Comparison of ENCODE assay signal across 8 cellular contexts in genomic region chr17:82050152-82050760, GRCh38. TPM values are rescaled to one million over a fixed set of nuclear protein-coding genes. Genes with fewer than 3 reads are reported as not detected.
DNase-seq lines count a peak whose midpoint lies in the region; ATAC-seq lines count a peak whose summit lies in the region.

No MANE protein-coding gene starts in this region.

- H3K4me3 Mint-ChIP-seq in activated naive CD8-positive, alpha-beta T cell treated with anti-CD3 and anti-CD28 coated beads for 36 hours, result peak overlapping the region; percentile 82
- H3K4me3 Mint-ChIP-seq in stimulated activated effector memory CD8-positive, alpha-beta T cell treated with anti-CD3 and anti-CD28 coated beads, Interleukin-12 subunit alpha, Interleukin-12 subunit beta, amount 100 ng/mL, for 72 hours, result peak overlapping the region; percentile 83

- peak overlapping the region; percentile 41 for H3K9ac ChIP-seq in HUES6 (ENCODE audit: low read length)
- H3K9ac ChIP-seq in iPS-20b (ENCODE audit: low read depth, low read length), result peak overlapping the region; percentile 37; the same call in 1 of the 2 replicates

- no peaks in the 10 kb centered on the region for H3K9me3 Mint-ChIP-seq in activated naive CD8-positive, alpha-beta T cell treated with anti-CD3 and anti-CD28 coated beads for 36 hours
- H3K9me3 Mint-ChIP-seq in stimulated activated effector memory CD8-positive, alpha-beta T cell treated with anti-CD3 and anti-CD28 coated beads, Interleukin-12 subunit alpha, Interleukin-12 subunit beta, amount 100 ng/mL, for 72 hours, result no peaks in the 10 kb centered on the region

- H3K9me3 ChIP-seq in HUES6 (ENCODE audit: control insufficient read depth, insufficient read depth, low read depth, low read length), result no peaks in the 10 kb centered on the region
- H3K9me3 ChIP-seq in iPS-20b (ENCODE audit: insufficient read depth, low read depth, low read length), result no peaks in the 10 kb centered on the region

- no peak overlapping the region for H3K27ac ChIP-seq in HUES6 (ENCODE audit: low read depth, low read length)
- H3K27ac ChIP-seq in iPS-20b (ENCODE audit: low read length), result no peak overlapping the region

- H3K4me1 ChIP-seq in HUES6 (ENCODE audit: control insufficient read depth, insufficient read depth, low read length) (peaks cover 9% of the 10 kb centered on the region), iPS-20b (ENCODE audit: insufficient read depth, low read length) (no peaks in the 10 kb centered on the region)

- DNase-seq in activated naive CD8-positive, alpha-beta T cell treated with anti-CD3 and anti-CD28 coated beads for 36 hours, result no peak
- no peak for DNase-seq in stimulated activated effector memory CD8-positive, alpha-beta T cell treated with anti-CD3 and anti-CD28 coated beads, Interleukin-12 subunit alpha, Interleukin-12 subunit beta, amount 100 ng/mL, for 72 hours (ENCODE audit: low spot score in 2 of 2)
- DNase-seq in effector CD8-positive, alpha-beta T cell (lab: John Stamatoyannopoulos, UW), result no peak
- DNase-seq in DMS114 treated with DMSO at 0.1 percent for 48 hours (lab: John Stamatoyannopoulos, UW; ENCODE audit: unreplicated experiment), result no peak

- H3K27me3 Mint-ChIP-seq in activated naive CD8-positive, alpha-beta T cell treated with anti-CD3 and anti-CD28 coated beads for 36 hours, result no peaks in the 10 kb centered on the region

- H3K4me3 ChIP-seq in HUES6 (ENCODE audit: low read depth, low read length) (peak overlapping the region; percentile 99), iPS-20b (ENCODE audit: low read length) (peak overlapping the region; percentile 61)

- peaks cover 60% of the 10 kb centered on the region for H3K36me3 ChIP-seq in HUES6 (ENCODE audit: control insufficient read depth, insufficient read depth, low read length)
- H3K36me3 ChIP-seq in iPS-20b (ENCODE audit: insufficient read depth, low read depth, low read length), result peaks cover 28% of the 10 kb centered on the region

- peak overlapping the region; percentile 47 for H3K27ac Mint-ChIP-seq in activated naive CD8-positive, alpha-beta T cell treated with anti-CD3 and anti-CD28 coated beads for 36 hours
- H3K27ac Mint-ChIP-seq in stimulated activated effector memory CD8-positive, alpha-beta T cell treated with anti-CD3 and anti-CD28 coated beads, Interleukin-12 subunit alpha, Interleukin-12 subunit beta, amount 100 ng/mL, for 72 hours, result peak overlapping the region; percentile 91

- peaks cover 16% of the 10 kb centered on the region for H3K4me1 Mint-ChIP-seq in activated naive CD8-positive, alpha-beta T cell treated with anti-CD3 and anti-CD28 coated beads for 36 hours
- peaks cover 29% of the 10 kb centered on the region for H3K4me1 Mint-ChIP-seq in stimulated activated effector memory CD8-positive, alpha-beta T cell treated with anti-CD3 and anti-CD28 coated beads, Interleukin-12 subunit alpha, Interleukin-12 subunit beta, amount 100 ng/mL, for 72 hours

- no peak for ATAC-seq in stimulated activated effector memory CD8-positive, alpha-beta T cell treated with anti-CD3 and anti-CD28 coated beads, Interleukin-12 subunit alpha, Interleukin-12 subunit beta, amount 100 ng/mL, for 72 hours
- ATAC-seq in GM19328 (IDR thresholded peaks at IDR 0.05; ENCODE audit: unreplicated experiment) (no peak), HG03095 (IDR thresholded peaks at IDR 0.05; ENCODE audit: unreplicated experiment) (no peak)

- H3K27me3 ChIP-seq in HUES6 (ENCODE audit: control insufficient read depth, insufficient read depth, low read length), result no peaks in the 10 kb centered on the region
- no peaks in the 10 kb centered on the region for H3K27me3 ChIP-seq in iPS-20b (ENCODE audit: insufficient read depth, low read length)

- H3K36me3 Mint-ChIP-seq in activated naive CD8-positive, alpha-beta T cell treated with anti-CD3 and anti-CD28 coated beads for 36 hours, result no peaks in the 10 kb centered on the region
- peaks cover 12% of the 10 kb centered on the region for H3K36me3 Mint-ChIP-seq in stimulated activated effector memory CD8-positive, alpha-beta T cell treated with anti-CD3 and anti-CD28 coated beads, Interleukin-12 subunit alpha, Interleukin-12 subunit beta, amount 100 ng/mL, for 72 hours

RNA-seq across cellular contexts. Expression of gene RFNG, which starts 1.4 kb away (rescaled TPM):
- total RNA-seq in activated naive CD8-positive, alpha-beta T cell treated with anti-CD3 and anti-CD28 coated beads for 36 hours, result 10 to 100 TPM; 13.9 to 14.5 TPM

RNA-seq across cellular contexts. Expression of gene GPS1, which starts 1.4 kb away (rescaled TPM):
- 100 to 1,000 TPM in 1 of 2 experiments, 10 to 100 TPM in 1; 94.2 to 103 TPM for total RNA-seq in activated naive CD8-positive, alpha-beta T cell treated with anti-CD3 and anti-CD28 coated beads for 36 hours

RNA-seq across cellular contexts. Expression of gene DCXR, which starts 12.8 kb away (rescaled TPM):
- 100 to 1,000 TPM in 1 of 2 experiments, 10 to 100 TPM in 1; 93.3 to 104 TPM for total RNA-seq in activated naive CD8-positive, alpha-beta T cell treated with anti-CD3 and anti-CD28 coated beads for 36 hours

RNA-seq across cellular contexts. Expression of gene DUS1L, which starts 15.3 kb away (rescaled TPM):
- total RNA-seq in activated naive CD8-positive, alpha-beta T cell treated with anti-CD3 and anti-CD28 coated beads for 36 hours, result 100 to 1,000 TPM; 175 to 190 TPM

RNA-seq across cellular contexts. Expression of gene RAC3, which starts 18.8 kb away (rescaled TPM):
- 1 to 10 TPM; 4.7 to 5.1 TPM for total RNA-seq in activated naive CD8-positive, alpha-beta T cell treated with anti-CD3 and anti-CD28 coated beads for 36 hours
